Comparison of ENCODE assay signal across 20 cellular contexts in genomic region chr7:92753614-92754013, GRCh38.
DNase-seq lines count a peak whose midpoint lies in the region; ATAC-seq, FAIRE-seq and TF ChIP-seq lines count a peak whose summit lies in the region.
"Had no signal": no experiment of that assay in that cellular context is flagged by ENCODE, and none has a peak within 500 bp of the region (broad histone marks: within the 10 kb centered on the region; RNA-seq: fewer than 3 reads in every experiment).

No MANE protein-coding gene starts in this region.

- no peak for DNase-seq in activated naive CD8-positive, alpha-beta T cell treated with anti-CD3 and anti-CD28 coated beads for 36 hours
- peak; percentile 57 for DNase-seq in NCI-H226
- peak; percentile 86 for DNase-seq in bronchial epithelial cell (ENCODE audit: low read depth)
- no peak for DNase-seq in DMS114 treated with DMSO at 0.1 percent for 48 hours (lab: John Stamatoyannopoulos, UW; ENCODE audit: unreplicated experiment)
- DNase-seq in frontal cortex (ENCODE audit: low spot score in 2 of 2), result no peak
- DNase-seq: activated naive CD4-positive, alpha-beta T cell treated with anti-CD3 and anti-CD28 coated beads for 36 hours; DMS 273 treated with DMSO at 0.1 percent for 48 hours; hypothalamus; left lung; MV-4-11; NCI-H2081; NCI-H69; ovary; stimulated activated CD4-positive, alpha-beta T cell treated with anti-CD3 and anti-CD28 coated beads, Interleukin-2, amount 100 ng/mL, for 48 hours; SW 1271 had no signal

- H3K4me3 Mint-ChIP-seq in activated naive CD8-positive, alpha-beta T cell, result no peak overlapping the region
- H3K4me3 Mint-ChIP-seq in activated naive CD8-positive, alpha-beta T cell treated with anti-CD3 and anti-CD28 coated beads for 36 hours, result no peak overlapping the region
- H3K4me3 Mint-ChIP-seq in stimulated activated naive CD8-positive, alpha-beta T cell treated with anti-CD3 and anti-CD28 coated beads, Interleukin-15, Interleukin-2, amounts not matched to agents 100 ng/mL and 50 ng/mL, for 24 hours, result no peak overlapping the region
- H3K4me3 Mint-ChIP-seq: activated naive CD4-positive, alpha-beta T cell treated with anti-CD3 and anti-CD28 coated beads for 36 hours had no signal

- no peaks in the 10 kb centered on the region for H3K9me3 Mint-ChIP-seq in activated naive CD8-positive, alpha-beta T cell (ENCODE audit: low read depth)
- H3K9me3 Mint-ChIP-seq in activated naive CD8-positive, alpha-beta T cell treated with anti-CD3 and anti-CD28 coated beads for 36 hours, result no peaks in the 10 kb centered on the region
- H3K9me3 Mint-ChIP-seq in stimulated activated naive CD8-positive, alpha-beta T cell treated with anti-CD3 and anti-CD28 coated beads, Interleukin-15, Interleukin-2, amounts not matched to agents 100 ng/mL and 50 ng/mL, for 24 hours, result no peaks in the 10 kb centered on the region
- H3K9me3 Mint-ChIP-seq: activated naive CD4-positive, alpha-beta T cell treated with anti-CD3 and anti-CD28 coated beads for 36 hours had no signal

- no peaks in the 10 kb centered on the region for H3K27me3 Mint-ChIP-seq in activated naive CD8-positive, alpha-beta T cell
- H3K27me3 Mint-ChIP-seq in activated naive CD8-positive, alpha-beta T cell treated with anti-CD3 and anti-CD28 coated beads for 36 hours, result no peaks in the 10 kb centered on the region
- H3K27me3 Mint-ChIP-seq in stimulated activated naive CD8-positive, alpha-beta T cell treated with anti-CD3 and anti-CD28 coated beads, Interleukin-15, Interleukin-2, amounts not matched to agents 100 ng/mL and 50 ng/mL, for 24 hours, result no peaks in the 10 kb centered on the region

- no peaks in the 10 kb centered on the region for H3K27me3 ChIP-seq in bronchial epithelial cell (ENCODE audit: control insufficient read depth, insufficient read depth, low read length)
- H3K27me3 ChIP-seq: cardiac muscle cell, left lung, ovary had no signal

- H3K4me3 ChIP-seq in bronchial epithelial cell (ENCODE audit: low read depth, low read length), result no peak overlapping the region
- H3K4me3 ChIP-seq: cardiac muscle cell, left lung, ovary, thoracic aorta had no signal

- H3K36me3 Mint-ChIP-seq in activated naive CD8-positive, alpha-beta T cell, result peaks cover 48% of the 10 kb centered on the region
- H3K36me3 Mint-ChIP-seq in activated naive CD8-positive, alpha-beta T cell treated with anti-CD3 and anti-CD28 coated beads for 36 hours, result peaks cover 56% of the 10 kb centered on the region
- peaks cover 88% of the 10 kb centered on the region for H3K36me3 Mint-ChIP-seq in stimulated activated naive CD8-positive, alpha-beta T cell treated with anti-CD3 and anti-CD28 coated beads, Interleukin-15, Interleukin-2, amounts not matched to agents 100 ng/mL and 50 ng/mL, for 24 hours (ENCODE audit: low read depth)

- no peak for ATAC-seq in HG02610 (IDR thresholded peaks at IDR 0.05; ENCODE audit: unreplicated experiment)
- ATAC-seq: left lung had no signal

- peaks cover 59% of the 10 kb centered on the region for H3K4me1 Mint-ChIP-seq in activated naive CD8-positive, alpha-beta T cell (ENCODE audit: low read depth)
- H3K4me1 Mint-ChIP-seq in activated naive CD8-positive, alpha-beta T cell treated with anti-CD3 and anti-CD28 coated beads for 36 hours, result peaks cover 34% of the 10 kb centered on the region
- H3K4me1 Mint-ChIP-seq in stimulated activated naive CD8-positive, alpha-beta T cell treated with anti-CD3 and anti-CD28 coated beads, Interleukin-15, Interleukin-2, amounts not matched to agents 100 ng/mL and 50 ng/mL, for 24 hours (ENCODE audit: low read depth), result peaks cover 79% of the 10 kb centered on the region

- TF ChIP-seq CTCF in bronchial epithelial cell (IDR thresholded peaks at IDR 0.05; ENCODE audit: insufficient read depth, low read length, severe bottlenecking), result no peak

- FAIRE-seq in bronchial epithelial cell (lab: Jason Lieb, UNC) (no peak), frontal cortex (lab: Jason Lieb, UNC) (no peak)

- H3K27ac Mint-ChIP-seq in activated naive CD8-positive, alpha-beta T cell, result peak overlapping the region; percentile 59
- no peak overlapping the region for H3K27ac Mint-ChIP-seq in activated naive CD8-positive, alpha-beta T cell treated with anti-CD3 and anti-CD28 coated beads for 36 hours
- H3K27ac Mint-ChIP-seq in stimulated activated naive CD8-positive, alpha-beta T cell treated with anti-CD3 and anti-CD28 coated beads, Interleukin-15, Interleukin-2, amounts not matched to agents 100 ng/mL and 50 ng/mL, for 24 hours, result peak overlapping the region; percentile 55

- no peaks in the 10 kb centered on the region for H3K36me3 ChIP-seq in bronchial epithelial cell (ENCODE audit: control insufficient read depth, insufficient read depth, low read length)
- H3K36me3 ChIP-seq: cardiac muscle cell, left lung, ovary, thoracic aorta had no signal

Comparison
In these comparisons a context has a peak if more than half of its experiments do, and no peak if none do; other contexts are left out.
1. DNase-seq: peak in NCI-H226 (single experiment) and bronchial epithelial cell (single experiment); none in activated naive CD8-positive, alpha-beta T cell treated with anti-CD3 and anti-CD28 coated beads for 36 hours (single experiment), DMS114 treated with DMSO at 0.1 percent for 48 hours (single experiment) and frontal cortex (0 of 2).